Comparison of ENCODE assay signal across 8 cellular contexts in the genomic region with DNA sequence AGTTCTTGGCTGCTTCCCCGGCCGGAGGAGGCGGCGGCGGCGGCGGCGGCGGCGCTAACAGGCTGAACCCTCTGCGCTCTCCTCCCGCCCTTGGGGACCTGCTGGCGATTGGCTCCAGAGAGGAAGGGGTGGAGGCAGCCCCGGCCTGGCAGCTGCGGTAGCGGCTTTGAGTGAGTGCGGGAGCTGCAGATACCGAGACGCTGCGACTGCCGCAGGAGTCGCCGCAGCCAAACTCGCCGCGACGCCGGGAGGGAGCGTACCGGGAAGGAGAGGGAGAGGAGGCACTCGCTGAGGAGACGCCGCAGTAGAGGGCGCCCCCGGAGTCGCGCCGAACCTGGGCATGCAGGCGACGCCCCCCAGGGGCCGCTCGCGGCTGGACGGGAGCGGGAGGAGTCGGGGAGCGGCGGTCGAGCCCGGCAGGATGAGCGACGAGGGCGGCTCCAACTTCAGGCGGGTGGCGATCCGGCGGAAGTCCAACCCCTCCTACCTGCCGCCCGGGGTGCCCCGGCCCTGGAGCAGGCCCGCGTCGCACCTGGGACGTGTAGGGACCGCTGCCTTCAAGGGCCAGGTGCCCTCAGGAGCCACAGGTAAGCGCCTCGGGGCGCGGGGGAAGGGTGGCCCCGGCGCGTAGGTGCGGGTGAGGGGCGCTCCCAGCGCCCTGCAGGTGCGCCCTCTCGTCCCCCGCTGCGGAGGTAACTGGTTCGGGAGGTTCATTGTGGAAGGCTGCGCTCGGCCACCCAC. TPM values are rescaled to one million over a fixed set of nuclear protein-coding genes. Genes with fewer than 3 reads are reported as not detected.
A peak's percentile ranks its signal among the peaks of the same experiment; 100 is the strongest.
DNase-seq lines count a peak whose midpoint lies in the region; ATAC-seq and TF ChIP-seq lines count a peak whose summit lies in the region.

A gene (plus strand): TSS at position 186 of the 741 bp plus-strand sequence.

- no peaks in the 10 kb centered on the region for H3K9me3 Mint-ChIP-seq in CD8-positive, alpha-beta T cell

- peak within 1 kb of the TSS; percentile 88 for H3K4me3 Mint-ChIP-seq in CD8-positive, alpha-beta T cell

- CTCF ChIA-PET in CD8-positive, alpha-beta T cell (lab: Charles Lee), result no interaction called here

- peak within 1 kb of the TSS; percentile 93 for H3K9ac ChIP-seq in endocrine pancreas (ENCODE audit: control insufficient read depth, insufficient read depth, low read length)

- peaks cover 17% of the 10 kb centered on the region for H3K4me1 Mint-ChIP-seq in CD8-positive, alpha-beta T cell (ENCODE audit: low read depth)

- peak within 1 kb of the TSS; percentile 23 for H3K4me3 ChIP-seq in CD8-positive, alpha-beta T cell (ENCODE audit: low read depth, low read length)
- H3K4me3 ChIP-seq in endocrine pancreas (ENCODE audit: control insufficient read depth, insufficient read depth, low read length), result peak within 1 kb of the TSS; percentile 89

- POLR2A ChIA-PET in CD8-positive, alpha-beta T cell (lab: Charles Lee), result no interaction called here

- intact Hi-C loops in CD8-positive, alpha-beta T cell (cut with DNase I, micrococcal nuclease), result no loop called here

- no peaks in the 10 kb centered on the region for H3K36me3 Mint-ChIP-seq in CD8-positive, alpha-beta T cell

- H3K36me3 ChIP-seq in CD8-positive, alpha-beta T cell (ENCODE audit: insufficient read depth, low read length), result no peaks in the 10 kb centered on the region
- no peaks in the 10 kb centered on the region for H3K36me3 ChIP-seq in endocrine pancreas (ENCODE audit: control insufficient read depth, insufficient read depth, low read length)

- H3K27me3 ChIP-seq in CD8-positive, alpha-beta T cell (ENCODE audit: insufficient read depth, low read length), result no peaks in the 10 kb centered on the region
- no peaks in the 10 kb centered on the region for H3K27me3 ChIP-seq in endocrine pancreas (ENCODE audit: control insufficient read depth, insufficient read depth, low read length)

- H3K27me3 Mint-ChIP-seq in CD8-positive, alpha-beta T cell (ENCODE audit: low read depth), result peaks cover 35% of the 10 kb centered on the region

- peaks cover 2% of the 10 kb centered on the region for H3K4me1 ChIP-seq in CD8-positive, alpha-beta T cell (ENCODE audit: insufficient read depth, low read length)
- H3K4me1 ChIP-seq in endocrine pancreas (ENCODE audit: control insufficient read depth, insufficient read depth, low read length), result no peaks in the 10 kb centered on the region

- H3K27ac Mint-ChIP-seq in CD8-positive, alpha-beta T cell, result no peak within 1 kb of the TSS

- DNase-seq in CD8-positive, alpha-beta T cell, result peak in 6 of 7 experiments; percentile 7 to 53 (median 26)
- DNase-seq in NCI-H446 (lab: John Stamatoyannopoulos, UW), result peak; percentile 67 to 92
- peak; percentile 30 for DNase-seq in activated CD4-positive, alpha-beta T cell treated with anti-CD3 and anti-CD28 coated beads, Interleukin-2, amount 50 U/mL, for 1 hour
- DNase-seq in lung microvascular endothelial cell (ENCODE audit: low read depth in 2 of 2), result peak; percentile 83 to 93
- peak in 2 of 3 experiments; percentile 3 to 63 for DNase-seq in stimulated activated CD4-positive, alpha-beta T cell treated with anti-CD3 and anti-CD28 coated beads, TNF-alpha, amount 100 ng/mL, for 24 hours (ENCODE audit: low read depth in 3 of 3)

- no peaks in the 10 kb centered on the region for H3K9me3 ChIP-seq in CD8-positive, alpha-beta T cell (ENCODE audit: low read length)
- no peaks in the 10 kb centered on the region for H3K9me3 ChIP-seq in endocrine pancreas (ENCODE audit: control insufficient read depth, low read length)

- no peak for TF ChIP-seq CTCF in CD8-positive, alpha-beta T cell (IDR thresholded peaks at IDR 0.05)

- no peak within 1 kb of the TSS for H3K27ac ChIP-seq in CD8-positive, alpha-beta T cell (ENCODE audit: low read depth, low read length)

- peak; percentile 79 for ATAC-seq in CD8-positive, alpha-beta T cell
- ATAC-seq in GM19395 (IDR thresholded peaks at IDR 0.05; ENCODE audit: unreplicated experiment) (peak; percentile 88), HG03442 (IDR thresholded peaks at IDR 0.05; ENCODE audit: unreplicated experiment) (peak; percentile 86)

RNA-seq across cellular contexts. Expression of the gene that starts here (rescaled TPM):
- total RNA-seq in CD8-positive, alpha-beta T cell, result under 1 TPM in 1 of 2 experiments, not detected in 1; 0.31 TPM
- total RNA-seq in lung microvascular endothelial cell, result 9.2 and 9.9 TPM in 2 replicates

Comparison
In these comparisons a context has a peak if more than half of its experiments do, and no peak if none do; other contexts are left out.
1. Peak in DNase-seq, ATAC-seq and H3K4me3 ChIP-seq in CD8-positive, alpha-beta T cell; RNA of the gene not detected or under 1 TPM.
2. DNase-seq: peak in every context shown above with its lines; median percentile 88 in lung microvascular endothelial cell; 80 in NCI-H446; 33 in stimulated activated CD4-positive, alpha-beta T cell treated with anti-CD3 and anti-CD28 coated beads, TNF-alpha, amount 100 ng/mL, for 24 hours; 30 in activated CD4-positive, alpha-beta T cell treated with anti-CD3 and anti-CD28 coated beads, Interleukin-2, amount 50 U/mL, for 1 hour; 26 in CD8-positive, alpha-beta T cell.